Comparison of ENCODE assay signal across 23 cellular contexts in the genomic region with DNA sequence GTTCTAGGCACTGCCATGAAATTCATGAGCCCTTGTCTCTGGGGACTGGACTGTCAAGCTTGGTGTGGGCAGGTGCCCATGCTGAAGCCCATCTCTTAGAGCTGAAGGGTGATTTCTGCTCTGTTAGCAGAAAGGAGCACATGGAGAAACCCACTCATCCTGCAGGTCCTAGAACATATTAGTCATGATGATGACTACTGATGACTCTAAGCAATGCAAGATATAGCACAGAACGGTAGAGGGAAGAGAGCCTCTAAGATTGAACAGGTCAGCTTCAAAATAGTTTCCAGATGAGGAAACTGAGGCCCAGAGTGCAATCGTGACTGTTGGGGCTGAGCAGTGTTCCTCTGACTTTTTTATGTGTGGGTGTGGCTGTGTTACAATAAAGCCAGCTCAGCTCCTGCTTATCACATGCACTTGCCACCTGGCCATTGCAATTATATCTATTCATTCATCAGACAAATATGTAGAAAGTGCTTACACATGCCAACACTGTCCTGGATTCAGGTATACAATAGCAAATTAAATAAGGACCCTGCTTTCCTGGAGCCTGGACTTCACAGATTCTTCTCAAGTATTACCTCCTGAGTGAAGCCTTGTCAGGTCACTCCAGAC.
"Had no signal": no experiment of that assay in that cellular context is flagged by ENCODE, and none has a peak within 500 bp of the region (broad histone marks: within the 10 kb centered on the region; RNA-seq: fewer than 3 reads in every experiment).

No MANE protein-coding gene starts in this region.

- H3K9me3 ChIP-seq: heart left ventricle, prostate gland, right lobe of liver, stomach, thoracic aorta, transverse colon had no signal

- DNase-seq: cerebellar nuclear complex; effector memory CD8-positive, alpha-beta T cell; erythroblast; heart left ventricle; hippocampal formation; kidney glomerular epithelial cell; left ventricle myocardium inferior; mesendoderm; naive thymus-derived CD4-positive, alpha-beta T cell; nephron progenitor cell; retina; right lobe of liver; stimulated activated CD4-positive, alpha-beta T cell treated with anti-CD3 and anti-CD28 coated beads, Interleukin-4, amount 100 ng/mL, for 1 hour; stimulated activated CD8-positive, alpha-beta memory T cell treated with anti-CD3 and anti-CD28 coated beads, Interleukin-4, amount 100 ng/mL, for 48 hours; stomach; substantia nigra; transverse colon had no signal

- H3K4me1 Mint-ChIP-seq: naive thymus-derived CD4-positive, alpha-beta T cell; nephron progenitor cell; stimulated activated effector memory CD8-positive, alpha-beta T cell treated with anti-CD3 and anti-CD28 coated beads, Interleukin-12 subunit alpha, Interleukin-12 subunit beta, amount 100 ng/mL, for 72 hours had no signal

- H3K27ac Mint-ChIP-seq: dendritic cell treated with granulocyte-macrophage colony-stimulating factor and Interleukin-4, amounts not matched to agents 40 ng/mL and 50 ng/mL, for 4 days; effector memory CD8-positive, alpha-beta T cell; naive thymus-derived CD4-positive, alpha-beta T cell; nephron progenitor cell; stimulated activated effector memory CD8-positive, alpha-beta T cell treated with anti-CD3 and anti-CD28 coated beads, Interleukin-12 subunit alpha, Interleukin-12 subunit beta, amount 100 ng/mL, for 72 hours had no signal

- H3K9me3 Mint-ChIP-seq: dendritic cell treated with granulocyte-macrophage colony-stimulating factor and Interleukin-4, amounts not matched to agents 40 ng/mL and 50 ng/mL, for 4 days had no signal

- ATAC-seq: effector memory CD8-positive, alpha-beta T cell; heart left ventricle; naive thymus-derived CD4-positive, alpha-beta T cell; right lobe of liver; stimulated activated effector memory CD8-positive, alpha-beta T cell treated with anti-CD3 and anti-CD28 coated beads, Interleukin-12 subunit alpha, Interleukin-12 subunit beta, amount 100 ng/mL, for 72 hours had no signal

- H3K4me1 ChIP-seq: heart left ventricle, left ventricle myocardium inferior, parathyroid adenoma, prostate gland, right lobe of liver, stomach, transverse colon had no signal

- H3K4me3 Mint-ChIP-seq: dendritic cell treated with granulocyte-macrophage colony-stimulating factor and Interleukin-4, amounts not matched to agents 40 ng/mL and 50 ng/mL, for 4 days; effector memory CD8-positive, alpha-beta T cell; naive thymus-derived CD4-positive, alpha-beta T cell; nephron progenitor cell; stimulated activated effector memory CD8-positive, alpha-beta T cell treated with anti-CD3 and anti-CD28 coated beads, Interleukin-12 subunit alpha, Interleukin-12 subunit beta, amount 100 ng/mL, for 72 hours had no signal

- H3K4me3 ChIP-seq: heart left ventricle, left ventricle myocardium inferior, lung, prostate gland, right lobe of liver, stomach, thoracic aorta, transverse colon had no signal

- H3K36me3 ChIP-seq: heart left ventricle, left ventricle myocardium inferior, prostate gland, right lobe of liver, stomach, thoracic aorta, transverse colon had no signal

- H3K36me3 Mint-ChIP-seq: naive thymus-derived CD4-positive, alpha-beta T cell; stimulated activated effector memory CD8-positive, alpha-beta T cell treated with anti-CD3 and anti-CD28 coated beads, Interleukin-12 subunit alpha, Interleukin-12 subunit beta, amount 100 ng/mL, for 72 hours had no signal

- H3K27me3 Mint-ChIP-seq: dendritic cell treated with granulocyte-macrophage colony-stimulating factor and Interleukin-4, amounts not matched to agents 40 ng/mL and 50 ng/mL, for 4 days; effector memory CD8-positive, alpha-beta T cell; naive thymus-derived CD4-positive, alpha-beta T cell had no signal
